8 cellular contexts compared by ENCODE assay signal in the genomic region with DNA sequence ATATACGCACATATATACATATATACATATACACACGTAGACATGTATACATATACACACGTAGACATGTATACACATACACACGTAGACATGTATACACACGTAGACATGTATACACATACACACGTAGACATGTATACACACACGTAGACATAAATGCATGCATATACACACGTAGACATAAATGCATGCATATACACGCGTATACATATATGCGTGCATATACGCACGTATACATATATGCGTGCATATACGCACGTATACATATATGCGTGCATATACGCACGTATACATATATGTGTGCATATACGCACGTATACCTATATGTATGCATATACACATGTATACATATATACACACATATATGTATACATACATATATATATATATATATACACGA.
A peak's percentile ranks its signal among the peaks of the same experiment; 100 is the strongest.
DNase-seq lines count a peak whose midpoint lies in the region; ATAC-seq, FAIRE-seq and TF ChIP-seq lines count a peak whose summit lies in the region.
"Not testable (repeated sequence)": the region's sequence is repeated elsewhere in the genome, so short reads cannot be mapped to it uniquely, and the experiment has no call there.

No MANE protein-coding gene starts in this region.

- H3K79me2 ChIP-seq in K562 (ENCODE audit: control insufficient read depth, insufficient read depth, low read length), result peaks cover 57% of the 10 kb centered on the region

- TF ChIP-seq POLR2A in GM12892 (IDR thresholded peaks at IDR 0.05; ENCODE audit: low read depth, low read length); K562 (conservative IDR thresholded peaks at IDR 0.05): not testable (repeated sequence)

- peaks cover 45% of the 10 kb centered on the region for H3K36me3 Mint-ChIP-seq in CD4-positive, alpha-beta T cell (ENCODE audit: low read depth)
- peaks cover 16% of the 10 kb centered on the region for H3K36me3 Mint-ChIP-seq in WTC11
- not testable (repeated sequence) for H3K36me3 Mint-ChIP-seq in central memory CD8-positive, alpha-beta T cell (ENCODE audit: insufficient read depth)

- H4K20me1 ChIP-seq in K562 (replicated peaks; ENCODE audit: control insufficient read depth, insufficient read depth, low read length), result not testable (repeated sequence)

- peaks cover 46% of the 10 kb centered on the region for H3K4me1 ChIP-seq in HUES6 (ENCODE audit: control insufficient read depth, insufficient read depth, low read length)
- H3K4me1 ChIP-seq in K562 (replicated peaks in 1 of 2; ENCODE audit: control insufficient read depth in 2 of 2, insufficient read depth in 2 of 2, low read length in 2 of 2), result not testable (repeated sequence)

- H3K27ac ChIP-seq in CD4-positive, alpha-beta T cell (ENCODE audit: low read depth, low read length); K562 (ENCODE audit: extremely low read depth, low read depth, low read length): not testable (repeated sequence)
- H3K27ac ChIP-seq in HUES6 (ENCODE audit: low read depth, low read length), result peak overlapping the region; percentile 83

- ATAC-seq in CD4-positive, alpha-beta T cell (ENCODE audit: poor library complexity); WTC11; K562; central memory CD8-positive, alpha-beta T cell (replicated peaks; ENCODE audit: extremely low read depth, poor library complexity, severe bottlenecking): not testable (repeated sequence)

- not testable (repeated sequence) for H3K9me1 ChIP-seq in K562 (ENCODE audit: control insufficient read depth, insufficient read depth, low read length)

- not testable (repeated sequence) for H3K27me3 Mint-ChIP-seq in CD4-positive, alpha-beta T cell; WTC11 (ENCODE audit: low read depth); central memory CD8-positive, alpha-beta T cell

- not testable (repeated sequence) for H3K9me3 ChIP-seq in CD4-positive, alpha-beta T cell (ENCODE audit: control insufficient read depth, low read length); HUES6 (ENCODE audit: control insufficient read depth, insufficient read depth, low read depth, low read length); K562 (replicated peaks; ENCODE audit: control insufficient read depth, insufficient read depth, low read depth, low read length)

- TF ChIP-seq EP300 in K562 (IDR thresholded peaks at IDR 0.05; ENCODE audit: low read length), result not testable (repeated sequence)

- TF ChIP-seq CTCF in CD4-positive, alpha-beta T cell (IDR thresholded peaks at IDR 0.05); WTC11 (IDR thresholded peaks at IDR 0.05); K562 (IDR thresholded peaks at IDR 0.05 in 2 of 3, conservative IDR thresholded peaks at IDR 0.05 in 1 of 3; ENCODE audit: insufficient read depth in 2 of 3, low read depth in 1 of 3, low read length in 3 of 3): not testable (repeated sequence)

- H3K36me3 ChIP-seq in HUES6 (ENCODE audit: control insufficient read depth, insufficient read depth, low read length), result peaks cover 38% of the 10 kb centered on the region
- peaks cover 41% of the 10 kb centered on the region; the same call in 2 of the 3 replicates for H3K36me3 ChIP-seq in K562 (ENCODE audit: control insufficient read depth, insufficient read depth, low read length)

- not testable (repeated sequence) for H3K4me2 ChIP-seq in K562 (ENCODE audit: insufficient read depth, low read length)

- 0 out of 2 replicates have a peak overlapping the region, but pooled peaks have one; percentile 37 for H3K4me3 ChIP-seq in HUES6 (ENCODE audit: low read depth, low read length)
- not testable (repeated sequence) for H3K4me3 ChIP-seq in K562

- H3K27ac Mint-ChIP-seq in CD4-positive, alpha-beta T cell, result peak overlapping the region; percentile 53
- 0 out of 2 replicates have a peak overlapping the region, but pooled peaks have one; percentile 99 for H3K27ac Mint-ChIP-seq in WTC11
- H3K27ac Mint-ChIP-seq in central memory CD8-positive, alpha-beta T cell (ENCODE audit: low read depth), result peak overlapping the region; percentile 69

- POLR2A ChIA-PET in CD4-positive, alpha-beta T cell (lab: Charles Lee); WTC11 (lab: Charles Lee); K562 (lab: Yijun Ruan, JAX): not testable (repeated sequence)

- CTCF ChIA-PET in CD4-positive, alpha-beta T cell (lab: Charles Lee), result interaction anchor here (1.2 kb wide), 1 partner anchor 12 kb away, joined by 3 read pairs; no protein-coding TSS in a partner anchor
- CTCF ChIA-PET in WTC11 (lab: Charles Lee); K562 (lab: Yijun Ruan, JAX; ENCODE audit: low intra/inter-chr PET ratio): not testable (repeated sequence)

- not testable (repeated sequence) for DNase-seq in CD4-positive, alpha-beta T cell; GM12892 (ENCODE audit: insufficient read length); HTR-8/SVneo (ENCODE audit: insufficient read length, low spot score); WTC11 (ENCODE audit: low spot score); K562 (ENCODE audit: extremely low read depth in 1 of 4, low spot score in 3 of 4); central memory CD8-positive, alpha-beta T cell (ENCODE audit: low spot score in 2 of 2); urothelium cell line (ENCODE audit: low spot score)

- H3K9ac ChIP-seq in HUES6 (ENCODE audit: low read length); K562 (ENCODE audit: insufficient read depth in 1 of 2, low read depth in 2 of 2, low read length in 2 of 2): not testable (repeated sequence)

- not testable (repeated sequence) for TF ChIP-seq RAD21 in K562 (CRISPR knock-in tag; conservative IDR thresholded peaks at IDR 0.05 in 1 of 2, IDR thresholded peaks at IDR 0.05 in 1 of 2)

- not testable (repeated sequence) for H3K9me3 Mint-ChIP-seq in CD4-positive, alpha-beta T cell; WTC11; central memory CD8-positive, alpha-beta T cell

- H3K4me1 Mint-ChIP-seq in CD4-positive, alpha-beta T cell (ENCODE audit: low read depth), result peaks cover 28% of the 10 kb centered on the region
- peaks cover 48% of the 10 kb centered on the region for H3K4me1 Mint-ChIP-seq in WTC11
- not testable (repeated sequence) for H3K4me1 Mint-ChIP-seq in central memory CD8-positive, alpha-beta T cell

- BruUV-seq in K562 (replicated peaks; lab: Mats Ljungman, UMichigan), result not testable (repeated sequence)

- peak; percentile 89 for FAIRE-seq in GM12892 (lab: Jason Lieb, UNC)
- FAIRE-seq in HTR-8/SVneo (lab: Jason Lieb, UNC), result peak; percentile 99
- FAIRE-seq in K562 (lab: Jason Lieb, UNC), result not testable (repeated sequence)
- FAIRE-seq in urothelium cell line (lab: Jason Lieb, UNC), result peak; percentile 90

- WGBS in K562 (ENCODE audit: insufficient coverage, low coverage, missing lambda C conversion rate), result 96% methylated on average over 22 of the region's 22 CpGs

- intact Hi-C loops in CD4-positive, alpha-beta T cell (cut with DNase I, micrococcal nuclease); K562 (cut with micrococcal nuclease): not testable (repeated sequence)

- in situ Hi-C loops in K562 (cut with MboI), result not testable (repeated sequence)

- not testable (repeated sequence) for H2AFZ ChIP-seq in K562 (ENCODE audit: low read depth, low read length)

- not testable (repeated sequence) for H3K27me3 ChIP-seq in CD4-positive, alpha-beta T cell (ENCODE audit: control insufficient read depth, insufficient read depth, low read length); HUES6 (ENCODE audit: control insufficient read depth, insufficient read depth, low read length); K562 (ENCODE audit: control insufficient read depth in 2 of 2, insufficient read depth in 2 of 2, low read length in 2 of 2)

- not testable (repeated sequence) for H3K4me3 Mint-ChIP-seq in CD4-positive, alpha-beta T cell; WTC11; central memory CD8-positive, alpha-beta T cell

TF ChIP-seq in K562, 482 proteins besides CTCF, POLR2A, EP300 and RAD21 (continues in another document):
- TF ChIP-seq ZNF707 (CRISPR knock-in tag; conservative IDR thresholded peaks at IDR 0.05) (0 out of 2 replicates have a peak, but pooled peaks have one; percentile 51), NFIX (CRISPR knock-in tag; IDR thresholded peaks at IDR 0.05; ENCODE audit: low read depth) (peak; percentile 54; the same call in 1 of the 2 replicates), GABPB2 (CRISPR knock-in tag; conservative IDR thresholded peaks at IDR 0.05) (peak; percentile 82; the same call in 1 of the 2 replicates)
- TF ChIP-seq, protein P1, sequence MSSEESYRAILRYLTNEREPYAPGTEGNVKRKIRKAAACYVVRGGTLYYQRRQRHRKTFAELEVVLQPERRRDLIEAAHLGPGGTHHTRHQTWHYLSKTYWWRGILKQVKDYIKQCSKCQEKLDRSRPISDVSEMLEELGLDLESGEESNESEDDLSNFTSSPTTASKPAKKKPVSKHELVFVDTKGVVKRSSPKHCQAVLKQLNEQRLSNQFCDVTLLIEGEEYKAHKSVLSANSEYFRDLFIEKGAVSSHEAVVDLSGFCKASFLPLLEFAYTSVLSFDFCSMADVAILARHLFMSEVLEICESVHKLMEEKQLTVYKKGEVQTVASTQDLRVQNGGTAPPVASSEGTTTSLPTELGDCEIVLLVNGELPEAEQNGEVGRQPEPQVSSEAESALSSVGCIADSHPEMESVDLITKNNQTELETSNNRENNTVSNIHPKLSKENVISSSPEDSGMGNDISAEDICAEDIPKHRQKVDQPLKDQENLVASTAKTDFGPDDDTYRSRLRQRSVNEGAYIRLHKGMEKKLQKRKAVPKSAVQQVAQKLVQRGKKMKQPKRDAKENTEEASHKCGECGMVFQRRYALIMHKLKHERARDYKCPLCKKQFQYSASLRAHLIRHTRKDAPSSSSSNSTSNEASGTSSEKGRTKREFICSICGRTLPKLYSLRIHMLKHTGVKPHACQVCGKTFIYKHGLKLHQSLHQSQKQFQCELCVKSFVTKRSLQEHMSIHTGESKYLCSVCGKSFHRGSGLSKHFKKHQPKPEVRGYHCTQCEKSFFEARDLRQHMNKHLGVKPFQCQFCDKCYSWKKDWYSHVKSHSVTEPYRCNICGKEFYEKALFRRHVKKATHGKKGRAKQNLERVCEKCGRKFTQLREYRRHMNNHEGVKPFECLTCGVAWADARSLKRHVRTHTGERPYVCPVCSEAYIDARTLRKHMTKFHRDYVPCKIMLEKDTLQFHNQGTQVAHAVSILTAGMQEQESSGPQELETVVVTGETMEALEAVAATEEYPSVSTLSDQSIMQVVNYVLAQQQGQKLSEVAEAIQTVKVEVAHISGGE (CRISPR knock-in tag; IDR thresholded peaks at IDR 0.05), result peak in 1 of 3 experiments; percentile 58; a peak in 2 of 6 replicates
